In the genomic region with DNA sequence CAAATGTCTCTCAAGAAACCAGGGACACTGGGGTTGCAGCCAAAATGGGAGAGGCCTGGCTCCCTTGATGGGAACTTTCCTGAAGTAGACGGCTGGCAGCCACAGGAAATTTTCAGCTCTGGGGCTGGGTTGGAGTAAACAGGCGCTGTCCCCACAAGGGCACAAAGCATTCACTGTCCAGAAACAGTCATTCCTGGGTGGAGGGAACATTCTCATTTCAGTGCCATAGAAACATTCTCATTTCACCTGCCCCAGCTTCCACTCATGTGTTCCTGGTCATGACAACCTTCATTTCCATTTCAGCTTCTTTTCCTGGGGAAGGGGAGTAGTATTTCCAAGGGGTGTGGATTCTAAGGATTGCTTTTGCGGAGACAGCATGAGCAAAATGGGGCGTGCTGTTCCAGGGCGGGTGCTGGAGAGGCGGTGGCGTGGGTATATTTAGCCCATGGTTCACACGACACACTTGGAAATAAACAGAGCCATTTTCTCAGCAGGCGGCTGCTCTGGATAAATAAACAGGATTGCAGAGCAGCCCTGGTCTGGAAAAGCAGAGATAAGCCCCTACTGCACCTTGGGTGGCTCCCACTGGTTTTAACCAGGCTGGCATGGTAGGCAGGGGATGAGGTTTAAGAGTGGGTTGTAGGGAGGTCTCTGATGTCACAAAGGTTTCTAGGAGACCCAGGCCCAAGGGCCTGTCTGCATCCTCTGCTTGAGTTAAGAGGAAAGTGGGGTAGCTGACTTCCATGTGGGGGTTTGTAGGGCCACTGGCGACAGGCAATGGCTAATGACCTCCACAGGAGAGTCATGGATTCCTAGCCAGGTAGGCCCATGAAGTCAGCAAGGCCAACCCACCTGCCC, we compare ENCODE assay signal across 1 cellular context.
TF ChIP-seq lines count a peak whose summit lies in the region.

No MANE protein-coding gene starts in this region.

TF ChIP-seq in K562, 482 proteins besides CTCF, POLR2A, EP300 and RAD21 (continued from another document and continues in another):
- TF ChIP-seq, protein P1, sequence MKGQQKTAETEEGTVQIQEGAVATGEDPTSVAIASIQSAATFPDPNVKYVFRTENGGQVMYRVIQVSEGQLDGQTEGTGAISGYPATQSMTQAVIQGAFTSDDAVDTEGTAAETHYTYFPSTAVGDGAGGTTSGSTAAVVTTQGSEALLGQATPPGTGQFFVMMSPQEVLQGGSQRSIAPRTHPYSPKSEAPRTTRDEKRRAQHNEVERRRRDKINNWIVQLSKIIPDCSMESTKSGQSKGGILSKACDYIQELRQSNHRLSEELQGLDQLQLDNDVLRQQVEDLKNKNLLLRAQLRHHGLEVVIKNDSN (CRISPR knock-in tag; IDR thresholded peaks at IDR 0.05) = no peak
- TF ChIP-seq PHB (CRISPR knock-in tag; IDR thresholded peaks at IDR 0.05) (no peak), ZEB2 (IDR thresholded peaks at IDR 0.05) (no peak), NFE2L1 (tag; IDR thresholded peaks at IDR 0.05; ENCODE audit: borderline replicate concordance, low read depth) (no peak), ARHGAP35 (IDR thresholded peaks at IDR 0.05; ENCODE audit: partially characterized antibody) (no peak), IFI16 (CRISPR knock-in tag; IDR thresholded peaks at IDR 0.05) (no peak), RBM15 (IDR thresholded peaks at IDR 0.05; ENCODE audit: insufficient read depth, low read length) (no peak), GTF2F1 (IDR thresholded peaks at IDR 0.05; ENCODE audit: low read depth, low read length) (no peak), KLF10 (CRISPR knock-in tag; IDR thresholded peaks at IDR 0.05) (no peak), GATAD2A (IDR thresholded peaks at IDR 0.05) (no peak), ZBED1 (IDR thresholded peaks at IDR 0.05) (no peak), ZNF41 (CRISPR knock-in tag; conservative IDR thresholded peaks at IDR 0.05) (no peak), SMARCB1 (IDR thresholded peaks at IDR 0.05; ENCODE audit: insufficient read length, low read depth) (no peak), RBM34 (IDR thresholded peaks at IDR 0.05; ENCODE audit: borderline replicate concordance, insufficient read depth, low read length) (no peak), BCL6 (CRISPR knock-in tag; IDR thresholded peaks at IDR 0.05) (no peak), ZNF785 (CRISPR knock-in tag; IDR thresholded peaks at IDR 0.05) (no peak), HNRNPL (IDR thresholded peaks at IDR 0.05; ENCODE audit: low read depth, low read length) (no peak), BRD9 (IDR thresholded peaks at IDR 0.05; ENCODE audit: low read depth, partially characterized antibody) (no peak), PHF21A (IDR thresholded peaks at IDR 0.05; ENCODE audit: borderline replicate concordance, low read depth) (no peak), ZSCAN29 (IDR thresholded peaks at IDR 0.05) (no peak), NR2F6 (CRISPR knock-in tag; IDR thresholded peaks at IDR 0.05) (no peak), HMG20B (CRISPR knock-in tag; IDR thresholded peaks at IDR 0.05) (no peak)
- TF ChIP-seq, protein P2, sequence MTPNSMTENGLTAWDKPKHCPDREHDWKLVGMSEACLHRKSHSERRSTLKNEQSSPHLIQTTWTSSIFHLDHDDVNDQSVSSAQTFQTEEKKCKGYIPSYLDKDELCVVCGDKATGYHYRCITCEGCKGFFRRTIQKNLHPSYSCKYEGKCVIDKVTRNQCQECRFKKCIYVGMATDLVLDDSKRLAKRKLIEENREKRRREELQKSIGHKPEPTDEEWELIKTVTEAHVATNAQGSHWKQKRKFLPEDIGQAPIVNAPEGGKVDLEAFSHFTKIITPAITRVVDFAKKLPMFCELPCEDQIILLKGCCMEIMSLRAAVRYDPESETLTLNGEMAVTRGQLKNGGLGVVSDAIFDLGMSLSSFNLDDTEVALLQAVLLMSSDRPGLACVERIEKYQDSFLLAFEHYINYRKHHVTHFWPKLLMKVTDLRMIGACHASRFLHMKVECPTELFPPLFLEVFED (CRISPR knock-in tag; conservative IDR thresholded peaks at IDR 0.05) = no peak
- TF ChIP-seq, protein P3, sequence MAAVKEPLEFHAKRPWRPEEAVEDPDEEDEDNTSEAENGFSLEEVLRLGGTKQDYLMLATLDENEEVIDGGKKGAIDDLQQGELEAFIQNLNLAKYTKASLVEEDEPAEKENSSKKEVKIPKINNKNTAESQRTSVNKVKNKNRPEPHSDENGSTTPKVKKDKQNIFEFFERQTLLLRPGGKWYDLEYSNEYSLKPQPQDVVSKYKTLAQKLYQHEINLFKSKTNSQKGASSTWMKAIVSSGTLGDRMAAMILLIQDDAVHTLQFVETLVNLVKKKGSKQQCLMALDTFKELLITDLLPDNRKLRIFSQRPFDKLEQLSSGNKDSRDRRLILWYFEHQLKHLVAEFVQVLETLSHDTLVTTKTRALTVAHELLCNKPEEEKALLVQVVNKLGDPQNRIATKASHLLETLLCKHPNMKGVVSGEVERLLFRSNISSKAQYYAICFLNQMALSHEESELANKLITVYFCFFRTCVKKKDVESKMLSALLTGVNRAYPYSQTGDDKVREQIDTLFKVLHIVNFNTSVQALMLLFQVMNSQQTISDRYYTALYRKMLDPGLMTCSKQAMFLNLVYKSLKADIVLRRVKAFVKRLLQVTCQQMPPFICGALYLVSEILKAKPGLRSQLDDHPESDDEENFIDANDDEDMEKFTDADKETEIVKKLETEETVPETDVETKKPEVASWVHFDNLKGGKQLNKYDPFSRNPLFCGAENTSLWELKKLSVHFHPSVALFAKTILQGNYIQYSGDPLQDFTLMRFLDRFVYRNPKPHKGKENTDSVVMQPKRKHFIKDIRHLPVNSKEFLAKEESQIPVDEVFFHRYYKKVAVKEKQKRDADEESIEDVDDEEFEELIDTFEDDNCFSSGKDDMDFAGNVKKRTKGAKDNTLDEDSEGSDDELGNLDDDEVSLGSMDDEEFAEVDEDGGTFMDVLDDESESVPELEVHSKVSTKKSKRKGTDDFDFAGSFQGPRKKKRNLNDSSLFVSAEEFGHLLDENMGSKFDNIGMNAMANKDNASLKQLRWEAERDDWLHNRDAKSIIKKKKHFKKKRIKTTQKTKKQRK (IDR thresholded peaks at IDR 0.05; ENCODE audit: borderline replicate concordance, low read depth, low read length) = no peak
- TF ChIP-seq, protein P4, sequence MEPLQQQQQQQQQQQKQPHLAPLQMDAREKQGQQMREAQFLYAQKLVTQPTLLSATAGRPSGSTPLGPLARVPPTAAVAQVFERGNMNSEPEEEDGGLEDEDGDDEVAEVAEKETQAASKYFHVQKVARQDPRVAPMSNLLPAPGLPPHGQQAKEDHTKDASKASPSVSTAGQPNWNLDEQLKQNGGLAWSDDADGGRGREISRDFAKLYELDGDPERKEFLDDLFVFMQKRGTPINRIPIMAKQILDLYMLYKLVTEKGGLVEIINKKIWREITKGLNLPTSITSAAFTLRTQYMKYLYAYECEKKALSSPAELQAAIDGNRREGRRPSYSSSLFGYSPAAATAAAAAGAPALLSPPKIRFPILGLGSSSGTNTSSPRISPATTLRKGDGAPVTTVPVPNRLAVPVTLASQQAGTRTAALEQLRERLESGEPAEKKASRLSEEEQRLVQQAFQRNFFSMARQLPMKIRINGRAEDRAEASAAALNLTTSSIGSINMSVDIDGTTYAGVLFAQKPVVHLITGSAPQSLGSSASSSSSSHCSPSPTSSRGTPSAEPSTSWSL (CRISPR knock-in tag; IDR thresholded peaks at IDR 0.05; ENCODE audit: borderline replicate concordance) = no peak
- TF ChIP-seq, protein P5, sequence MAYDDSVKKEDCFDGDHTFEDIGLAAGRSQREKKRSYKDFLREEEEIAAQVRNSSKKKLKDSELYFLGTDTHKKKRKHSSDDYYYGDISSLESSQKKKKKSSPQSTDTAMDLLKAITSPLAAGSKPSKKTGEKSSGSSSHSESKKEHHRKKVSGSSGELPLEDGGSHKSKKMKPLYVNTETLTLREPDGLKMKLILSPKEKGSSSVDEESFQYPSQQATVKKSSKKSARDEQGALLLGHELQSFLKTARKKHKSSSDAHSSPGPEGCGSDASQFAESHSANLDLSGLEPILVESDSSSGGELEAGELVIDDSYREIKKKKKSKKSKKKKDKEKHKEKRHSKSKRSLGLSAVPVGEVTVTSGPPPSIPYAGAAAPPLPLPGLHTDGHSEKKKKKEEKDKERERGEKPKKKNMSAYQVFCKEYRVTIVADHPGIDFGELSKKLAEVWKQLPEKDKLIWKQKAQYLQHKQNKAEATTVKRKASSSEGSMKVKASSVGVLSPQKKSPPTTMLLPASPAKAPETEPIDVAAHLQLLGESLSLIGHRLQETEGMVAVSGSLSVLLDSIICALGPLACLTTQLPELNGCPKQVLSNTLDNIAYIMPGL (CRISPR knock-in tag; IDR thresholded peaks at IDR 0.05) = no peak
- TF ChIP-seq, protein P6, sequence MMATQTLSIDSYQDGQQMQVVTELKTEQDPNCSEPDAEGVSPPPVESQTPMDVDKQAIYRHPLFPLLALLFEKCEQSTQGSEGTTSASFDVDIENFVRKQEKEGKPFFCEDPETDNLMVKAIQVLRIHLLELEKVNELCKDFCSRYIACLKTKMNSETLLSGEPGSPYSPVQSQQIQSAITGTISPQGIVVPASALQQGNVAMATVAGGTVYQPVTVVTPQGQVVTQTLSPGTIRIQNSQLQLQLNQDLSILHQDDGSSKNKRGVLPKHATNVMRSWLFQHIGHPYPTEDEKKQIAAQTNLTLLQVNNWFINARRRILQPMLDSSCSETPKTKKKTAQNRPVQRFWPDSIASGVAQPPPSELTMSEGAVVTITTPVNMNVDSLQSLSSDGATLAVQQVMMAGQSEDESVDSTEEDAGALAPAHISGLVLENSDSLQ (IDR thresholded peaks at IDR 0.05) = no peak
- TF ChIP-seq, protein P7, sequence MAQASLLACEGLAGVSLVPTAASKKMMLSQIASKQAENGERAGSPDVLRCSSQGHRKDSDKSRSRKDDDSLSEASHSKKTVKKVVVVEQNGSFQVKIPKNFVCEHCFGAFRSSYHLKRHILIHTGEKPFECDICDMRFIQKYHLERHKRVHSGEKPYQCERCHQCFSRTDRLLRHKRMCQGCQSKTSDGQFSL (CRISPR knock-in tag; IDR thresholded peaks at IDR 0.05) = no peak
- TF ChIP-seq, protein P7 (tag; IDR thresholded peaks at IDR 0.05) = 0 out of 4 replicates have a peak, but pooled peaks of 1 of the 2 experiments have one; percentile 25
- TF ChIP-seq, protein P8, sequence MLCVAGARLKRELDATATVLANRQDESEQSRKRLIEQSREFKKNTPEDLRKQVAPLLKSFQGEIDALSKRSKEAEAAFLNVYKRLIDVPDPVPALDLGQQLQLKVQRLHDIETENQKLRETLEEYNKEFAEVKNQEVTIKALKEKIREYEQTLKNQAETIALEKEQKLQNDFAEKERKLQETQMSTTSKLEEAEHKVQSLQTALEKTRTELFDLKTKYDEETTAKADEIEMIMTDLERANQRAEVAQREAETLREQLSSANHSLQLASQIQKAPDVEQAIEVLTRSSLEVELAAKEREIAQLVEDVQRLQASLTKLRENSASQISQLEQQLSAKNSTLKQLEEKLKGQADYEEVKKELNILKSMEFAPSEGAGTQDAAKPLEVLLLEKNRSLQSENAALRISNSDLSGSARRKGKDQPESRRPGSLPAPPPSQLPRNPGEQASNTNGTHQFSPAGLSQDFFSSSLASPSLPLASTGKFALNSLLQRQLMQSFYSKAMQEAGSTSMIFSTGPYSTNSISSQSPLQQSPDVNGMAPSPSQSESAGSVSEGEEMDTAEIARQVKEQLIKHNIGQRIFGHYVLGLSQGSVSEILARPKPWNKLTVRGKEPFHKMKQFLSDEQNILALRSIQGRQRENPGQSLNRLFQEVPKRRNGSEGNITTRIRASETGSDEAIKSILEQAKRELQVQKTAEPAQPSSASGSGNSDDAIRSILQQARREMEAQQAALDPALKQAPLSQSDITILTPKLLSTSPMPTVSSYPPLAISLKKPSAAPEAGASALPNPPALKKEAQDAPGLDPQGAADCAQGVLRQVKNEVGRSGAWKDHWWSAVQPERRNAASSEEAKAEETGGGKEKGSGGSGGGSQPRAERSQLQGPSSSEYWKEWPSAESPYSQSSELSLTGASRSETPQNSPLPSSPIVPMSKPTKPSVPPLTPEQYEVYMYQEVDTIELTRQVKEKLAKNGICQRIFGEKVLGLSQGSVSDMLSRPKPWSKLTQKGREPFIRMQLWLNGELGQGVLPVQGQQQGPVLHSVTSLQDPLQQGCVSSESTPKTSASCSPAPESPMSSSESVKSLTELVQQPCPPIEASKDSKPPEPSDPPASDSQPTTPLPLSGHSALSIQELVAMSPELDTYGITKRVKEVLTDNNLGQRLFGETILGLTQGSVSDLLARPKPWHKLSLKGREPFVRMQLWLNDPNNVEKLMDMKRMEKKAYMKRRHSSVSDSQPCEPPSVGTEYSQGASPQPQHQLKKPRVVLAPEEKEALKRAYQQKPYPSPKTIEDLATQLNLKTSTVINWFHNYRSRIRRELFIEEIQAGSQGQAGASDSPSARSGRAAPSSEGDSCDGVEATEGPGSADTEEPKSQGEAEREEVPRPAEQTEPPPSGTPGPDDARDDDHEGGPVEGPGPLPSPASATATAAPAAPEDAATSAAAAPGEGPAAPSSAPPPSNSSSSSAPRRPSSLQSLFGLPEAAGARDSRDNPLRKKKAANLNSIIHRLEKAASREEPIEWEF (CRISPR knock-in tag; IDR thresholded peaks at IDR 0.05) = peak; percentile 74
- TF ChIP-seq, protein P9, sequence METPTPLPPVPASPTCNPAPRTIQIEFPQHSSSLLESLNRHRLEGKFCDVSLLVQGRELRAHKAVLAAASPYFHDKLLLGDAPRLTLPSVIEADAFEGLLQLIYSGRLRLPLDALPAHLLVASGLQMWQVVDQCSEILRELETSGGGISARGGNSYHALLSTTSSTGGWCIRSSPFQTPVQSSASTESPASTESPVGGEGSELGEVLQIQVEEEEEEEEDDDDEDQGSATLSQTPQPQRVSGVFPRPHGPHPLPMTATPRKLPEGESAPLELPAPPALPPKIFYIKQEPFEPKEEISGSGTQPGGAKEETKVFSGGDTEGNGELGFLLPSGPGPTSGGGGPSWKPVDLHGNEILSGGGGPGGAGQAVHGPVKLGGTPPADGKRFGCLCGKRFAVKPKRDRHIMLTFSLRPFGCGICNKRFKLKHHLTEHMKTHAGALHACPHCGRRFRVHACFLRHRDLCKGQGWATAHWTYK (CRISPR knock-in tag; IDR thresholded peaks at IDR 0.05) = no peak
